Comparison of ENCODE assay signal across 8 cellular contexts in the genomic region with DNA sequence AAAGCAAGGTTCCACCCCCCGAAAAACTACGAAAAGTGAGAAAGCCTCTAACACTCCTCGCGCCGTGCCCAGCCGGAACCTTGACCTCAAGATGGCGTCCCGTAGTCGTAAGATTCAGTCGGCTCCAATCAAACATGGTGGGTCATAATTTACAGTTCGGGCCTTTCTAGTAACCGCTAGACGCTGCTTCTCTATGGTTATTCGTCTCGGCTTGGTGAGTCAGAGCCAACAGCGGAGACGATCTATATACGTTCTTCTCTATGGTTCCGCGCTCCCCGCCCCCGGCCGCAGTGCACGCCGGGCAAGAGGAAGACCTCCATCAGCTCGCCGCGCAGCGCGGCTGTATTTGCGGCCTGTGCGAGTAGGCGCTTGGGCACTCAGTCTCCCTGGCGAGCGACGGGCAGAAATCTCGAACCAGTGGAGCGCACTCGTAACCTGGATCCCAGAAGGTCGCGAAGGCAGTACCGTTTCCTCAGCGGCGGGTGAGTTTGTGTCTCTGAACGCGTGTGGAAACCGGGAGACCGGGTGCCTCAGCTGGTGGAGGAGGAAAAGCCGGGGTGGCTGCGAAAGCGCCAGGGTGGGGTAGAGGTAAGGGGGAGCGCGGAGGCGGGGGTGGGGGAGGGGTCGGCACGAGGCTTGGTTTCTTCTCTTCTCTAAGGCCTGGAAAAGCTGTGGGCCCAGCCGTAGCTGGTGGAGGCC. TPM values are rescaled to one million over a fixed set of nuclear protein-coding genes. Genes with fewer than 3 reads are reported as not detected.
A peak's percentile ranks its signal among the peaks of the same experiment; 100 is the strongest.
DNase-seq lines count a peak whose midpoint lies in the region; ATAC-seq, FAIRE-seq and TF ChIP-seq lines count a peak whose summit lies in the region.

A gene (plus strand): TSS at position 311 of the 699 bp plus-strand sequence. CDS start 13,108 bp downstream, outside the sequence.

- no peaks in the 10 kb centered on the region for H3K27me3 ChIP-seq in adipocyte (replicated peaks; ENCODE audit: control insufficient read depth, insufficient read depth, low read length)
- H3K27me3 ChIP-seq in pancreas: no peaks in the 10 kb centered on the region
- no peaks in the 10 kb centered on the region for H3K27me3 ChIP-seq in tibial artery

- peak; percentile 99 for TF ChIP-seq POLR2A in GM12892 (IDR thresholded peaks at IDR 0.05; ENCODE audit: low read depth, low read length)

- DNase-seq in GM12892 (ENCODE audit: insufficient read length): peak; percentile 84
- peak; percentile 98 for DNase-seq in NCI-H1417 treated with DMSO at 0.1 percent for 48 hours (lab: John Stamatoyannopoulos, UW)
- peak; percentile 95 to 99 for DNase-seq in SW 1271 (lab: John Stamatoyannopoulos, UW)
- peak; percentile 99 for DNase-seq in adipocyte (ENCODE audit: low read depth)
- DNase-seq in Right ventricle myocardium superior: peak; percentile 98
- DNase-seq in pancreas: peak; percentile 94 to 97 (median 96)
- peak; percentile 97 to 98 for DNase-seq in tibial artery

- intact Hi-C loops in Right ventricle myocardium superior (cut with DNase I): loop anchor here (2.0 kb wide), 1 partner anchor 32 kb away; a partner anchor contains a TSS
- intact Hi-C loops in pancreas (cut with DNase I): no loop called here
- intact Hi-C loops in tibial artery (cut with DNase I; ENCODE audit: low total_unique reads): no loop called here

- peak; percentile 96 for ATAC-seq in HG02840 (IDR thresholded peaks at IDR 0.05; ENCODE audit: low FRiP score, unreplicated experiment)
- ATAC-seq in Right ventricle myocardium superior (ENCODE audit: poor library complexity): peak; percentile 99
- ATAC-seq in pancreas: peak; percentile 96 to 99 (median 97)

- H3K9me3 ChIP-seq in adipocyte (ENCODE audit: control insufficient read depth, low read length): no peaks in the 10 kb centered on the region
- H3K9me3 ChIP-seq in pancreas: no peaks in the 10 kb centered on the region
- no peaks in the 10 kb centered on the region for H3K9me3 ChIP-seq in tibial artery

- TF ChIP-seq CTCF in pancreas (IDR thresholded peaks at IDR 0.05) (no peak), tibial artery (IDR thresholded peaks at IDR 0.05) (no peak)

- H3K4me3 ChIP-seq in adipocyte (ENCODE audit: low read length): peak within 1 kb of the TSS; percentile 95
- H3K4me3 ChIP-seq in pancreas: peak within 1 kb of the TSS; percentile 59 to 82 (median 80)
- peak within 1 kb of the TSS; percentile 65 to 81 for H3K4me3 ChIP-seq in tibial artery

- peak; percentile 97 for FAIRE-seq in GM12892 (lab: Jason Lieb, UNC)
- peak; percentile 97 for FAIRE-seq in pancreas (lab: Jason Lieb, UNC)

- peaks cover 24% of the 10 kb centered on the region for H3K4me1 ChIP-seq in adipocyte (ENCODE audit: control insufficient read depth, insufficient read depth, low read length)
- H3K4me1 ChIP-seq in pancreas: peaks cover 10 to 30% (median 10%) of the 10 kb centered on the region in 3 donors
- peaks cover 0 to 49% (median 15%) of the 10 kb centered on the region in 4 donors for H3K4me1 ChIP-seq in tibial artery

- H3K27ac ChIP-seq in pancreas (peak within 1 kb of the TSS; percentile 74 to 94 (median 88)), tibial artery (peak within 1 kb of the TSS; percentile 88 to 93)

- WGBS in pancreas, 2 donors: 0 to 1% methylated on average over 56 to 57 of the region's 57 CpGs

- H3K36me3 ChIP-seq in adipocyte (ENCODE audit: control insufficient read depth, insufficient read depth, low read length, severe bottlenecking) (peaks cover 5% of the 10 kb centered on the region), pancreas (no peaks in the 10 kb centered on the region), tibial artery (peaks cover 0 to 1% (median 0%) of the 10 kb centered on the region in 3 donors)

- peak within 1 kb of the TSS; percentile 89 for H3K9ac ChIP-seq in adipocyte (ENCODE audit: low read length)

RNA-seq across cellular contexts. Expression of the gene that starts here (rescaled TPM):
- 71.1 TPM for polyA plus RNA-seq in GM12892 (2012; ENCODE audit: missing spikeins)
- total RNA-seq in Right ventricle myocardium superior (29.3 TPM), pancreas (10 to 100 TPM; 22.7 to 39.6 (median 28.4) TPM)
- polyA plus RNA-seq in pancreas: 10 to 100 TPM; 52.5 to 62.8 TPM

Comparison
In these comparisons a context has a peak if more than half of its experiments do, and no peak if none do; other contexts are left out.
1. Peak in every context shown above with its lines: DNase-seq, ATAC-seq, H3K4me3 ChIP-seq and H3K27ac ChIP-seq.